In the genomic region with DNA sequence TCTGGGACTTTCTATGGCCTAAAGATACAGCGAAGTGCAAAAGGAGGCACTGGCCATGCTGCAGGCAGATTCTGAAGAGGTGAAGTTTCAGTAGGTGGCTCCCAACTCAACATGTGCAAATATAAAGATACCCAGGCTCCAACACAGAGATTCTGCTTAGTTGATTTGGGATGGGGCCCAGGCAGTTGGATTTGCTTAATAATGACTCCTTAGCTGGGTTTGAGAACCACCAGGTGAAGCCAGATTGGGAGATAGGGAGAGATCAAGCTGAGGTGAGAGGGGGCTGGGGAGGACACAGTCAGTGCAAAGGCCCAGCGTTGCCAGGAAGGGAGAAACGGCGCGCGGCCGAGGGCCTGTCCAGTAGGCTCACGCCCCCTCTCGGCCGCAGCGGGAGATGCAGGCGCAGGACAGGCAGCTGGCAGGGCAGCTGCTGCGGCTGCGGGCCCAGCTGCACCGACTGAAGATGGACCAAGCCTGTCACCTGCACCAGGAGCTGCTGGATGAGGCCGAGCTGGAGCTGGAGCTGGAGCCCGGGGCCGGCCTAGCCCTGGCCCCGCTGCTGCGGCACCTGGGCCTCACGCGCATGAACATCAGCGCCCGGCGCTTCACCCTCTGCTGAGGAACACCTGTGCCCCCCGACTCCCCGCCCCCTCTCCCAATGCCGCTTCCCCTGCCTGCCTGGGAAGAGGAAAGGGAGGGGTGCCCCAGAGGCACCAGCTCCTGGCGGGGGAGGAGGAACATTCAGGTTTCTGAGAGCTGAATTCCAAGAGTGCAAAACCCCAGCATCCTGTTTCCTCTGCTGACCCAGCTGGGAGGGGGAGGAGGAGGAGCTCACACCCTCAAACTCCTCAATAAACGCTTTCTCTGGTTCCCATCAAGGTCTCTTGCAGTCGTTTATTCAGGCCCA, we compare ENCODE assay signal across 8 cellular contexts. TPM values are rescaled to one million over a fixed set of nuclear protein-coding genes. Genes with fewer than 3 reads are reported as not detected.
A peak's percentile ranks its signal among the peaks of the same experiment; 100 is the strongest.
DNase-seq lines count a peak whose midpoint lies in the region; ATAC-seq, FAIRE-seq and TF ChIP-seq lines count a peak whose summit lies in the region.

No MANE protein-coding gene starts in this region.

- H3K9ac ChIP-seq in PC-3 (ENCODE audit: low read length), result no peak overlapping the region

- CTCF ChIA-PET in PC-3 (lab: Charles Lee), result interaction anchor here (0.6 to 1.7 kb wide), 3 partner anchors 32 to 68 kb away, joined by 4 to 13 read pairs (median 5); no protein-coding TSS in a partner anchor

- FAIRE-seq in HTR-8/SVneo (lab: Jason Lieb, UNC) (no peak), H54 (lab: Jason Lieb, UNC) (no peak)

- ATAC-seq in PC-3, result peak; percentile 53
- peak; percentile 80 for ATAC-seq in foreskin keratinocyte
- ATAC-seq in upper lobe of left lung (ENCODE audit: low FRiP score in 2 of 2), result peak; percentile 76 to 86

- H3K27ac Mint-ChIP-seq in osteocyte (ENCODE audit: unreplicated experiment), result peak overlapping the region; percentile 23

- no peaks in the 10 kb centered on the region for H3K9me3 ChIP-seq in DOHH2 (ENCODE audit: control insufficient read depth, insufficient read depth, low read length)
- no peaks in the 10 kb centered on the region for H3K9me3 ChIP-seq in PC-3 (ENCODE audit: low read length)
- no peaks in the 10 kb centered on the region for H3K9me3 ChIP-seq in upper lobe of left lung

- WGBS in upper lobe of left lung, 2 donors, result 8 to 30% methylated on average over 6 to 21 of the region's 31 CpGs

- H3K4me3 Mint-ChIP-seq in osteocyte (ENCODE audit: unreplicated experiment), result no peak overlapping the region

- TF ChIP-seq CTCF in DOHH2 (IDR thresholded peaks at IDR 0.05; ENCODE audit: low read depth, low read length, poor library complexity, severe bottlenecking), result peak; percentile 97
- TF ChIP-seq CTCF in PC-3 (conservative IDR thresholded peaks at IDR 0.05; ENCODE audit: low read depth, low read length), result peak; percentile 79
- TF ChIP-seq CTCF in foreskin keratinocyte (conservative IDR thresholded peaks at IDR 0.05), result peak; percentile 94
- peak; percentile 82 for TF ChIP-seq CTCF in osteocyte (IDR thresholded peaks at IDR 0.05)
- peak; percentile 89 to 97 (median 94) for TF ChIP-seq CTCF in upper lobe of left lung (IDR thresholded peaks at IDR 0.05)

- POLR2A ChIA-PET in PC-3 (lab: Charles Lee; ENCODE audit: unreplicated experiment), result interaction anchor here (0.9 kb wide), 1 partner anchor 69 kb away, joined by 7 read pairs; a partner anchor contains a TSS

- peak overlapping the region; percentile 100 for H3K27ac ChIP-seq in DOHH2 (ENCODE audit: low read depth, low read length)
- no peak overlapping the region for H3K27ac ChIP-seq in PC-3 (ENCODE audit: low read length)
- no peak overlapping the region for H3K27ac ChIP-seq in foreskin keratinocyte
- H3K27ac ChIP-seq in upper lobe of left lung, result peak overlapping the region; percentile 66 to 87 (median 82)

- H3K79me2 ChIP-seq in DOHH2 (ENCODE audit: control insufficient read depth, low read length) (peaks cover 19% of the 10 kb centered on the region), PC-3 (ENCODE audit: low read length) (no peaks in the 10 kb centered on the region)

- H3K27me3 Mint-ChIP-seq in osteocyte (ENCODE audit: unreplicated experiment), result no peaks in the 10 kb centered on the region

- H3K4me1 ChIP-seq in DOHH2 (ENCODE audit: control insufficient read depth, low read length), result peaks cover 79% of the 10 kb centered on the region
- peaks cover 16% of the 10 kb centered on the region; the same call in 1 of the 2 replicates for H3K4me1 ChIP-seq in PC-3 (ENCODE audit: insufficient read depth, low read length)
- H3K4me1 ChIP-seq in foreskin keratinocyte, result peaks cover 3% of the 10 kb centered on the region
- H3K4me1 ChIP-seq in upper lobe of left lung, result peaks cover 45 to 68% (median 56%) of the 10 kb centered on the region in 4 donors

- no peaks in the 10 kb centered on the region for H3K9me3 Mint-ChIP-seq in osteocyte (ENCODE audit: unreplicated experiment)

- TF ChIP-seq POLR2A in upper lobe of left lung (IDR thresholded peaks at IDR 0.05), result no peak
- no peak for TF ChIP-seq POLR2A in H54 (IDR thresholded peaks at IDR 0.05; ENCODE audit: low read depth, low read length)

- BruUV-seq in PC-3 (replicated peaks; lab: Mats Ljungman, UMichigan), result no TSS peak

- H3K4me3 ChIP-seq in DOHH2 (ENCODE audit: low read length) (peak overlapping the region; percentile 46), PC-3 (ENCODE audit: low read length) (peak overlapping the region; percentile 28; the same call in 1 of the 2 replicates), upper lobe of left lung (peak overlapping the region in 3 of 4 donors; percentile 17 to 32 (median 19))

- H3F3A ChIP-seq in DOHH2 (ENCODE audit: control insufficient read depth, insufficient read depth), result peaks cover 49% of the 10 kb centered on the region
- no peaks in the 10 kb centered on the region for H3F3A ChIP-seq in PC-3 (ENCODE audit: low read length, unreplicated experiment)

- TF ChIP-seq EP300 in upper lobe of left lung (IDR thresholded peaks at IDR 0.05), result no peak

- H3K27me3 ChIP-seq in DOHH2 (ENCODE audit: control insufficient read depth, low read length), result no peaks in the 10 kb centered on the region
- no peaks in the 10 kb centered on the region for H3K27me3 ChIP-seq in PC-3 (ENCODE audit: low read length)
- no peaks in the 10 kb centered on the region for H3K27me3 ChIP-seq in foreskin keratinocyte
- H3K27me3 ChIP-seq in upper lobe of left lung, result no peaks in the 10 kb centered on the region

- H4K20me1 ChIP-seq in DOHH2 (ENCODE audit: control insufficient read depth, insufficient read depth, low read depth, low read length), result no peaks in the 10 kb centered on the region
- no peaks in the 10 kb centered on the region for H4K20me1 ChIP-seq in PC-3 (ENCODE audit: low read length)

- H3K36me3 ChIP-seq in DOHH2 (ENCODE audit: control insufficient read depth, low read length), result peaks cover 13% of the 10 kb centered on the region
- no peaks in the 10 kb centered on the region for H3K36me3 ChIP-seq in PC-3 (ENCODE audit: low read depth, low read length)
- H3K36me3 ChIP-seq in upper lobe of left lung, result no peaks in the 10 kb centered on the region

- H3K9me2 ChIP-seq in DOHH2 (replicated peaks; ENCODE audit: control insufficient read depth, low read length), result no peaks in the 10 kb centered on the region
- H3K9me2 ChIP-seq in PC-3 (replicated peaks; ENCODE audit: low read length), result no peaks in the 10 kb centered on the region

- H3K4me1 Mint-ChIP-seq in osteocyte (ENCODE audit: unreplicated experiment), result peaks cover 31% of the 10 kb centered on the region

- no peaks in the 10 kb centered on the region for H3K36me3 Mint-ChIP-seq in osteocyte (ENCODE audit: unreplicated experiment)

- H2AFZ ChIP-seq in PC-3 (ENCODE audit: low read length), result peak overlapping the region; percentile 63

- intact Hi-C loops in PC-3 (cut with micrococcal nuclease), result no loop called here

- DNase-seq in HTR-8/SVneo (ENCODE audit: insufficient read length, low spot score) (peak; percentile 59), PC-3 (peak; percentile 69), foreskin keratinocyte (peak; percentile 53 to 67), osteocyte (ENCODE audit: extremely low spot score, unreplicated experiment) (peak; percentile 91), upper lobe of left lung (peak; percentile 93 to 97), H54 (ENCODE audit: insufficient read length, low spot score) (no peak)
- DNase-seq in activated T-helper 1 cell treated with anti-CD3 and anti-CD28 coated beads, Interleukin-2, amount 50 U/mL, for 16 hours (ENCODE audit: low read depth in 1 of 2, low spot score in 1 of 2), result peak; percentile 57 to 65

- H3K4me2 ChIP-seq in DOHH2 (ENCODE audit: low read length) (peak overlapping the region; percentile 89), PC-3 (ENCODE audit: low read length) (peak overlapping the region; percentile 41)

RNA-seq across cellular contexts. Expression of a gene that starts 1.2 kb away (rescaled TPM):
- total RNA-seq in PC-3 (2014; rRNA removed) (1.3 and 1.6 TPM in 2 replicates), foreskin keratinocyte (0.14 and 0.18 TPM in 2 replicates), osteocyte (2.7 and 2.8 TPM in 2 replicates), upper lobe of left lung (10 to 100 TPM in 2 of 6 donors, 1 to 10 TPM in 3, not detected in 1; 1.9 to 53.0 (median 4.6) TPM)
- polyA plus RNA-seq in foreskin keratinocyte, result 0.17 and 0.27 TPM in 2 replicates

RNA-seq across cellular contexts. Expression of a gene that starts 2.8 kb away (rescaled TPM):
- total RNA-seq in PC-3 (2014; rRNA removed) (3.6 and 4.3 TPM in 2 replicates), foreskin keratinocyte (1.1 TPM in 2 replicates), osteocyte (not detected in 2 replicates), upper lobe of left lung (10 to 100 TPM in 1 of 6 donors, 1 to 10 TPM in 5; 5.1 to 25.1 (median 7.7) TPM)
- 0.81 and 0.91 TPM in 2 replicates for polyA plus RNA-seq in foreskin keratinocyte

RNA-seq across cellular contexts. Expression of a gene that starts 26.0 kb away (rescaled TPM):
- total RNA-seq in PC-3 (2014; rRNA removed), result 413 and 442 TPM in 2 replicates
- total RNA-seq in foreskin keratinocyte, result 308 and 324 TPM in 2 replicates
- 343 and 351 TPM in 2 replicates for polyA plus RNA-seq in foreskin keratinocyte
- total RNA-seq in osteocyte, result 159 and 163 TPM in 2 replicates
- 100 to 1,000 TPM in 4 of 6 donors, 10 to 100 TPM in 2; 62.9 to 173 (median 109) TPM for total RNA-seq in upper lobe of left lung

RNA-seq across cellular contexts. Expression of a gene that starts 26.1 kb away (rescaled TPM):
- total RNA-seq in PC-3 (2014; rRNA removed) (4.2 and 7.7 TPM in 2 replicates), foreskin keratinocyte (16.0 and 18.5 TPM in 2 replicates), osteocyte (27.9 and 30.7 TPM in 2 replicates), upper lobe of left lung (10 to 100 TPM; 14.9 to 62.9 (median 21.1) TPM)
- polyA plus RNA-seq in foreskin keratinocyte, result 19.6 and 20.0 TPM in 2 replicates

RNA-seq across cellular contexts. Expression of a gene that starts 39.3 kb away (rescaled TPM):
- total RNA-seq in PC-3 (2014; rRNA removed), result not detected in 2 replicates
- total RNA-seq in foreskin keratinocyte, result not detected in 2 replicates
- not detected in 2 replicates for polyA plus RNA-seq in foreskin keratinocyte
- total RNA-seq in osteocyte, result not detected in 2 replicates
- 10 to 100 TPM in 1 of 6 donors, 1 to 10 TPM in 4, under 1 TPM in 1; 0.11 to 11.4 (median 4.5) TPM for total RNA-seq in upper lobe of left lung

Comparison
In these comparisons a context has a peak if more than half of its experiments do, and no peak if none do; other contexts are left out.
1. H3K27ac ChIP-seq: peak in DOHH2 (single experiment) and upper lobe of left lung (4 of 4); none in PC-3 (single experiment) and foreskin keratinocyte (single experiment).
2. Peak in every context shown above with its lines, with median percentiles within 50 percentile points of each other: H3K4me3 ChIP-seq, CTCF ChIP-seq and ATAC-seq.